In the genomic region with DNA sequence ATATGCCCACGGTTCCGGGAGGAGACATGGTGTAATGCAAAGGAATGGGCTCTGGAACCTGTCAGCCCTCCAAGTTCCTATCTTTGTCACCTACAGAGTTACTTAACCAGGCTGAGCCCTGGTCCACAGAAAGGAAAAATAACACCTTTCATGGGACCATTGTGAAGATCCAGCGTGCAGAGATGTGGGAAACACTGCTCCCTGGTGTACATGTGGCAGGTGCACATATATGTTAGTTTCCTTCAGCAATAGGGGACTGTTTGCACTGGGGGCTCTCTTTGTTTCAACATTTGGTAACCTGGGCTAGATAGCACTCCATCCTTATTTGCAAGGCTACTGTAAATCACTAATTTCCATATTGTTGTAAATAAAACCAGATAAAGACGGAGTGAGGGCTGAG, we compare ENCODE assay signal across 12 cellular contexts.
DNase-seq lines count a peak whose midpoint lies in the region; ATAC-seq, FAIRE-seq and TF ChIP-seq lines count a peak whose summit lies in the region.
"Had no signal": no experiment of that assay in that cellular context is flagged by ENCODE, and none has a peak within 500 bp of the region (broad histone marks: within the 10 kb centered on the region; RNA-seq: fewer than 3 reads in every experiment).

No MANE protein-coding gene starts in this region.

- H3K9me3 ChIP-seq in DND-41 (ENCODE audit: insufficient read depth, low read length, severe bottlenecking) (no peaks in the 10 kb centered on the region), WERI-Rb-1 (ENCODE audit: severe bottlenecking) (no peaks in the 10 kb centered on the region), upper lobe of right lung (no peaks in the 10 kb centered on the region)

- no peak overlapping the region for H3K56ac ChIP-seq in mesendoderm (ENCODE audit: low read length)

- no peaks in the 10 kb centered on the region for H4K20me1 ChIP-seq in DND-41 (ENCODE audit: insufficient read depth, low read length)

- H3K9ac ChIP-seq in DND-41 (ENCODE audit: low read depth, low read length) (no peak overlapping the region), mesendoderm (ENCODE audit: low read length) (no peak overlapping the region)

- H3K27ac ChIP-seq in DND-41 (ENCODE audit: low read length) (no peak overlapping the region), WERI-Rb-1 (no peak overlapping the region), mesendoderm (ENCODE audit: low read depth, low read length) (no peak overlapping the region), upper lobe of right lung (no peak overlapping the region)
- H3K27ac ChIP-seq: PC-9, skin epidermis had no signal

- ATAC-seq in DND-41 (ENCODE audit: insufficient read depth, low read depth) (peak; percentile 29; the same call in 1 of the 3 replicates), upper lobe of right lung (no peak), HG02970 (IDR thresholded peaks at IDR 0.05; ENCODE audit: low FRiP score, unreplicated experiment) (no peak), HG03442 (IDR thresholded peaks at IDR 0.05; ENCODE audit: unreplicated experiment) (no peak)

- H3K18ac ChIP-seq in mesendoderm (ENCODE audit: low read length): no peak overlapping the region

- H3K79me1 ChIP-seq in mesendoderm (ENCODE audit: low read length): no peaks in the 10 kb centered on the region

- H4K8ac ChIP-seq in mesendoderm (ENCODE audit: low read depth, low read length): no peak overlapping the region

- H2AFZ ChIP-seq in DND-41 (ENCODE audit: low read depth, low read length): no peak overlapping the region
- H2AFZ ChIP-seq: PC-9 had no signal

- H3K4me1 ChIP-seq in DND-41 (ENCODE audit: insufficient read depth, low read length): no peaks in the 10 kb centered on the region
- H3K4me1 ChIP-seq in mesendoderm (ENCODE audit: control insufficient read depth, low read depth, low read length): peaks cover 7% of the 10 kb centered on the region
- no peaks in the 10 kb centered on the region for H3K4me1 ChIP-seq in upper lobe of right lung

- intact Hi-C loops in upper lobe of right lung (cut with DNase I): no loop called here

- no CpG with 5 or more reads among the region's 4 CpGs for WGBS in mesendoderm (ENCODE audit: extremely low coverage, insufficient coverage, low lambda C conversion rate)

- H3K79me2 ChIP-seq in DND-41 (ENCODE audit: insufficient read depth, low read length): no peaks in the 10 kb centered on the region
- no peaks in the 10 kb centered on the region for H3K79me2 ChIP-seq in mesendoderm (ENCODE audit: control insufficient read depth, insufficient read depth, low read length)

- H2BK5ac ChIP-seq in mesendoderm (ENCODE audit: low read length): no peak overlapping the region

- peak; percentile 61 for TF ChIP-seq CTCF in DND-41 (IDR thresholded peaks at IDR 0.05; ENCODE audit: borderline replicate concordance, extremely low read depth, low read length, poor library complexity, severe bottlenecking)
- peak; percentile 46 for TF ChIP-seq CTCF in WERI-Rb-1 (IDR thresholded peaks at IDR 0.05; ENCODE audit: low read depth, low read length)
- TF ChIP-seq CTCF in upper lobe of right lung (IDR thresholded peaks at IDR 0.05): no peak

- FAIRE-seq in HTR-8/SVneo (lab: Jason Lieb, UNC): no peak

- H3K4me3 ChIP-seq in DND-41 (ENCODE audit: low read depth in 1 of 2, low read length in 2 of 2): no peak overlapping the region
- no peak overlapping the region for H3K4me3 ChIP-seq in WERI-Rb-1 (ENCODE audit: low read depth, low read length)
- no peak overlapping the region for H3K4me3 ChIP-seq in mesendoderm (ENCODE audit: low read length)
- no peak overlapping the region for H3K4me3 ChIP-seq in upper lobe of right lung
- H3K4me3 ChIP-seq: PC-9, skin epidermis had no signal

- H3K23ac ChIP-seq in mesendoderm (ENCODE audit: low read length): no peak overlapping the region

- no peak overlapping the region for H4K5ac ChIP-seq in mesendoderm (ENCODE audit: low read length)

- H3K36me3 ChIP-seq in DND-41 (ENCODE audit: insufficient read depth, low read length): no peaks in the 10 kb centered on the region
- no peaks in the 10 kb centered on the region; the same call in 1 of the 2 replicates for H3K36me3 ChIP-seq in WERI-Rb-1
- no peaks in the 10 kb centered on the region for H3K36me3 ChIP-seq in mesendoderm (ENCODE audit: control insufficient read depth, insufficient read depth, low read length)
- no peaks in the 10 kb centered on the region for H3K36me3 ChIP-seq in upper lobe of right lung

- H3K4me2 ChIP-seq in DND-41 (ENCODE audit: insufficient read depth, low read length) (no peak overlapping the region), mesendoderm (ENCODE audit: low read length) (no peak overlapping the region)
- H3K4me2 ChIP-seq: PC-9 had no signal

- no peak overlapping the region for H3K4ac ChIP-seq in mesendoderm (ENCODE audit: low read depth, low read length)

- H2BK15ac ChIP-seq in mesendoderm (replicated peaks; ENCODE audit: low read depth): no peak overlapping the region

- H2BK120ac ChIP-seq in mesendoderm (ENCODE audit: low read depth, low read length): no peak overlapping the region

- H3K27me3 ChIP-seq in DND-41 (ENCODE audit: insufficient read depth, low read length, poor library complexity): peaks cover 10% of the 10 kb centered on the region
- no peaks in the 10 kb centered on the region for H3K27me3 ChIP-seq in WERI-Rb-1 (ENCODE audit: insufficient read depth, low read depth, severe bottlenecking)
- H3K27me3 ChIP-seq in mesendoderm (ENCODE audit: insufficient read depth, low read length, poor library complexity): no peaks in the 10 kb centered on the region
- no peaks in the 10 kb centered on the region for H3K27me3 ChIP-seq in upper lobe of right lung

- H2AK5ac ChIP-seq in mesendoderm (ENCODE audit: low read length): no peak overlapping the region

- DNase-seq in DND-41: no peak
- peak; percentile 32 for DNase-seq in HTR-8/SVneo (ENCODE audit: insufficient read length, low spot score)
- DNase-seq in WERI-Rb-1: peak; percentile 18
- DNase-seq in mesendoderm: peak; percentile 49
- no peak for DNase-seq in upper lobe of right lung
- no peak for DNase-seq in NCI-H524 treated with DMSO at 0.1 percent for 48 hours (lab: John Stamatoyannopoulos, UW)
- DNase-seq: activated CD8-positive, alpha-beta memory T cell treated with anti-CD3 and anti-CD28 coated beads for 24 hours; kidney glomerular epithelial cell; PC-9 had no signal

Comparison
In these comparisons a context has a peak if more than half of its experiments do, and no peak if none do; other contexts are left out.
1. DNase-seq: peak in HTR-8/SVneo (single experiment), WERI-Rb-1 (single experiment) and mesendoderm (single experiment); none in DND-41 (single experiment), upper lobe of right lung (single experiment) and NCI-H524 treated with DMSO at 0.1 percent for 48 hours (single experiment).